21 cellular contexts compared by ENCODE assay signal in the genomic region with DNA sequence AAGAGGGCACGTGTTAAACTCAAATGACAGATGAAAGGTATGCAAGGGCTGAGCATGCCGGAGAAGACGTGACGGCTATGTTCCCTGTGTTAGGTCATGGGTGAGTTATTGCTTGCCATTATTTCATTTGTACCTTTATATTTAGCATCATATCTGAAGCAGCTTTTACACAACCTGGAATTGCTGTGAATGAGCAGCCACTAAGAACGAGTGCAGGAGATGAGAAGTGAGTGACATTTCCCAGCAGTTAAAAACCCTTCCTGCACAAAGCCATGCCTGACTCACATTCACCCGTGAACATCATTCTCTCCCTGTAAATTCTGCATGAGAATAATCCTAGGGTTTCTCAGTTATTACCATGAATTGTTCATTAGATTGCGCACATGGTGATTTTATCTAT.
"Had no signal": no experiment of that assay in that cellular context is flagged by ENCODE, and none has a peak within 500 bp of the region (broad histone marks: within the 10 kb centered on the region; RNA-seq: fewer than 3 reads in every experiment).

No MANE protein-coding gene starts in this region.

- H3K9me3 ChIP-seq: colonic mucosa, esophagus squamous epithelium, gastrocnemius medialis, mucosa of descending colon had no signal

- ATAC-seq: effector memory CD8-positive, alpha-beta T cell; esophagus mucosa; gastrocnemius medialis; left cardiac atrium; left lung; left ventricle myocardium superior; lower lobe of right lung; mucosa of descending colon had no signal

- DNase-seq: colonic mucosa; cortex of kidney; effector CD8-positive, alpha-beta T cell; effector memory CD8-positive, alpha-beta T cell; endodermal cell; erythroblast; esophagus squamous epithelium; foreskin fibroblast; foreskin melanocyte; gastrocnemius medialis; glutamatergic neuron; heart right ventricle; hippocampal formation; left cardiac atrium; left lung; left ventricle myocardium superior; lower lobe of right lung; mesenchymal stem cell; mucosa of descending colon had no signal

- H3K4me3 ChIP-seq: colonic mucosa, esophagus squamous epithelium, gastrocnemius medialis, heart right ventricle, left lung, lower lobe of right lung, mucosa of descending colon had no signal

- H3K27me3 ChIP-seq: colonic mucosa, esophagus squamous epithelium, gastrocnemius medialis, heart right ventricle, left lung had no signal

- H3K36me3 ChIP-seq: colonic mucosa, esophagus squamous epithelium, gastrocnemius medialis, heart right ventricle, left lung, lower lobe of right lung had no signal

- H3K4me1 ChIP-seq: colonic mucosa, esophagus squamous epithelium, gastrocnemius medialis, heart right ventricle, left lung, lower lobe of right lung had no signal

- H3K27ac ChIP-seq: colonic mucosa, epithelial cell of prostate, esophagus squamous epithelium, gastrocnemius medialis, heart right ventricle, left lung, lower lobe of right lung had no signal
